In genomic region chr11:60917267-60917666, GRCh38 we compare ENCODE assay signal across 21 cellular contexts. TPM values are rescaled to one million over a fixed set of nuclear protein-coding genes. Genes with fewer than 3 reads are reported as not detected.
DNase-seq lines count a peak whose midpoint lies in the region; ATAC-seq, FAIRE-seq and TF ChIP-seq lines count a peak whose summit lies in the region.
"Had no signal": no experiment of that assay in that cellular context is flagged by ENCODE, and none has a peak within 500 bp of the region (broad histone marks: within the 10 kb centered on the region; RNA-seq: fewer than 3 reads in every experiment).

No MANE protein-coding gene starts in this region.

- peak overlapping the region; percentile 13; the same call in 1 of the 2 replicates for H2BK12ac ChIP-seq in H1 (ENCODE audit: low read depth, low read length)

- no peak overlapping the region for H3K4me3 ChIP-seq in CD4-positive, alpha-beta memory T cell (ENCODE audit: low read length in 2 of 2)
- no peak overlapping the region for H3K4me3 ChIP-seq in IMR-90 (ENCODE audit: insufficient read depth, low read depth, low read length)
- H3K4me3 ChIP-seq in H1 (ENCODE audit: extremely low read depth in 1 of 4, insufficient read depth in 2 of 4, low read depth in 3 of 4, low read length in 4 of 4): no peak overlapping the region
- H3K4me3 ChIP-seq: heart right ventricle, lower lobe of right lung, prostate gland, SK-N-MC, smooth muscle cell had no signal

- H2BK15ac ChIP-seq in IMR-90 (ENCODE audit: low read depth, low read length) (no peak overlapping the region), H1 (ENCODE audit: low read length) (no peak overlapping the region)

- H4K20me1 ChIP-seq in IMR-90 (ENCODE audit: insufficient read depth, low read length) (peaks cover 14% of the 10 kb centered on the region; the same call in 1 of the 2 replicates), H1 (replicated peaks in 1 of 2; ENCODE audit: control insufficient read depth in 1 of 2, insufficient read depth in 2 of 2, low read length in 2 of 2) (peaks cover 0 to 13% of the 10 kb centered on the region in 2 experiments)

- H2BK5ac ChIP-seq in IMR-90 (ENCODE audit: low read depth, low read length, poor library complexity, severe bottlenecking): no peak overlapping the region
- H2BK5ac ChIP-seq in H1 (ENCODE audit: low read depth, low read length): no peak overlapping the region

- no peak overlapping the region for H2AK5ac ChIP-seq in IMR-90 (ENCODE audit: low read depth, low read length)
- no peak overlapping the region for H2AK5ac ChIP-seq in H1 (ENCODE audit: low read depth, low read length)

- peaks cover 18% of the 10 kb centered on the region for H3K9me1 ChIP-seq in IMR-90 (ENCODE audit: insufficient read depth, low read length)

- H3K79me1 ChIP-seq in IMR-90 (ENCODE audit: low read depth in 1 of 2, low read length in 2 of 2) (peaks cover 23 to 58% of the 10 kb centered on the region in 2 experiments), H1 (ENCODE audit: low read depth, low read length) (no peaks in the 10 kb centered on the region; the same call in 1 of the 2 replicates)

- peaks cover 20 to 46% (median 35%) of the 10 kb centered on the region in 4 donors for H3K4me1 Mint-ChIP-seq in CD4-positive, alpha-beta memory T cell
- peaks cover 37% of the 10 kb centered on the region for H3K4me1 Mint-ChIP-seq in neural crest cell

- H3K4me2 ChIP-seq in IMR-90 (ENCODE audit: low read depth, low read length) (no peak overlapping the region), H1 (ENCODE audit: insufficient read depth in 1 of 2, low read depth in 2 of 2, low read length in 2 of 2) (no peak overlapping the region)
- H3K4me2 ChIP-seq: smooth muscle cell had no signal

- H3K9ac ChIP-seq in IMR-90 (ENCODE audit: low read depth, low read length) (no peak overlapping the region), H1 (replicated peaks in 1 of 4; ENCODE audit: extremely low read depth in 1 of 4, low read depth in 3 of 4, low read length in 3 of 4) (no peak overlapping the region)

- H2BK120ac ChIP-seq in IMR-90 (ENCODE audit: low read depth, low read length) (no peak overlapping the region), H1 (replicated peaks; ENCODE audit: low read depth, low read length) (no peak overlapping the region)

- H3K14ac ChIP-seq in IMR-90 (replicated peaks; ENCODE audit: low read depth, low read length) (no peak overlapping the region), H1 (ENCODE audit: insufficient read length) (no peak overlapping the region)

- H3K36me3 ChIP-seq in CD4-positive, alpha-beta memory T cell (ENCODE audit: insufficient read depth, low read length): peaks cover 33% of the 10 kb centered on the region
- peaks cover 23% of the 10 kb centered on the region for H3K36me3 ChIP-seq in IMR-90 (ENCODE audit: control insufficient read depth, insufficient read depth, low read length)
- H3K36me3 ChIP-seq in H1 (ENCODE audit: control insufficient read depth in 2 of 4, insufficient read depth in 4 of 4, low read length in 3 of 4): peaks cover 3 to 14% (median 9%) of the 10 kb centered on the region in 4 experiments; a peak in 5 of 8 replicates

- no peak overlapping the region for H2AK9ac ChIP-seq in IMR-90 (replicated peaks; ENCODE audit: low read depth, low read length, poor library complexity)

- H3K27me3 Mint-ChIP-seq in CD4-positive, alpha-beta memory T cell: peaks cover 0 to 2% of the 10 kb centered on the region in 2 donors
- H3K27me3 Mint-ChIP-seq in neural crest cell (ENCODE audit: low read depth): no peaks in the 10 kb centered on the region
- H3K27me3 Mint-ChIP-seq: activated CD4-positive, alpha-beta T cell treated with anti-CD3 and anti-CD28 coated beads for 36 hours had no signal

- no peak for FAIRE-seq in H1 (lab: Jason Lieb, UNC)

- H3K27me3 ChIP-seq in CD4-positive, alpha-beta memory T cell (ENCODE audit: insufficient read depth, low read length): no peaks in the 10 kb centered on the region
- no peaks in the 10 kb centered on the region for H3K27me3 ChIP-seq in IMR-90 (ENCODE audit: control insufficient read depth, insufficient read depth, low read length)
- no peaks in the 10 kb centered on the region; a peak in 1 of 7 replicates for H3K27me3 ChIP-seq in H1 (replicated peaks in 1 of 4; ENCODE audit: control insufficient read depth in 3 of 4, extremely low read depth in 1 of 4, insufficient read depth in 3 of 4, low read length in 3 of 4)
- H3K27me3 ChIP-seq: heart right ventricle had no signal

- H2AFZ ChIP-seq in IMR-90 (replicated peaks; ENCODE audit: low read length, poor library complexity): no peak overlapping the region
- no peak overlapping the region for H2AFZ ChIP-seq in H1 (ENCODE audit: low read length)

- BruUV-seq in IMR-90 (replicated peaks; lab: Mats Ljungman, UMichigan): no TSS peak

- H3K23ac ChIP-seq in IMR-90 (ENCODE audit: low read depth, low read length) (peak overlapping the region; percentile 38; the same call in 1 of the 2 replicates), H1 (ENCODE audit: insufficient read length) (no peak overlapping the region)

- H4K91ac ChIP-seq in IMR-90 (ENCODE audit: insufficient read depth, low read depth, low read length): no peak overlapping the region
- no peak overlapping the region for H4K91ac ChIP-seq in H1 (replicated peaks; ENCODE audit: insufficient read length, low read length)

- H4K8ac ChIP-seq in IMR-90 (ENCODE audit: low read depth in 2 of 2, low read length in 2 of 2) (no peak overlapping the region), H1 (ENCODE audit: extremely low read depth, insufficient read depth, low read length) (no peak overlapping the region)

- POLR2A ChIA-PET in CD4-positive, alpha-beta memory T cell (lab: Charles Lee; ENCODE audit: partially characterized antibody): interaction anchor here (0.6 to 3.1 kb wide), 2 partner anchors 119 to 212 kb away, joined by 3 to 12 read pairs; no protein-coding TSS in a partner anchor
- POLR2A ChIA-PET in IMR-90 (lab: Charles Lee; ENCODE audit: unreplicated experiment) (no interaction called here), H1 (lab: Charles Lee; ENCODE audit: partially characterized antibody) (interaction anchor here (4.2 kb wide), 1 partner anchor 12 kb away, joined by 28 read pairs; the partner anchor contains the start of gene PRPF19)

- TF ChIP-seq CTCF in IMR-90 (conservative IDR thresholded peaks at IDR 0.05; ENCODE audit: low read depth, low read length) (no peak), H1 (IDR thresholded peaks at IDR 0.05; ENCODE audit: control extremely low read depth in 1 of 3, insufficient read depth in 1 of 3, low read depth in 1 of 3, low read length in 3 of 3) (no peak), neural crest cell (conservative IDR thresholded peaks at IDR 0.05) (no peak)

- peaks cover 34% of the 10 kb centered on the region for H3K4me1 ChIP-seq in CD4-positive, alpha-beta memory T cell (ENCODE audit: insufficient read depth, low read length)
- H3K4me1 ChIP-seq in IMR-90 (ENCODE audit: control insufficient read depth, insufficient read depth, low read length): peaks cover 7% of the 10 kb centered on the region
- peaks cover 10 to 27% (median 18%) of the 10 kb centered on the region in 4 experiments for H3K4me1 ChIP-seq in H1 (replicated peaks in 1 of 4; ENCODE audit: control insufficient read depth in 3 of 4, insufficient read depth in 4 of 4, low read length in 3 of 4)

- H3K27ac Mint-ChIP-seq in CD4-positive, alpha-beta memory T cell: peak overlapping the region in 5 of 7 donors; percentile 14 to 82 (median 43)
- no peak overlapping the region for H3K27ac Mint-ChIP-seq in neural crest cell (ENCODE audit: unreplicated experiment)
- H3K27ac Mint-ChIP-seq: activated CD4-positive, alpha-beta T cell treated with anti-CD3 and anti-CD28 coated beads for 36 hours had no signal

- H3K4me3 Mint-ChIP-seq in CD4-positive, alpha-beta memory T cell: peak overlapping the region in 3 of 8 donors; percentile 5 to 55 (median 55)
- H3K4me3 Mint-ChIP-seq in neural crest cell: peak overlapping the region; percentile 47
- H3K4me3 Mint-ChIP-seq: activated CD4-positive, alpha-beta T cell treated with anti-CD3 and anti-CD28 coated beads for 36 hours had no signal

- H3K23me2 ChIP-seq in H1 (ENCODE audit: low read depth, low read length): peaks cover 8% of the 10 kb centered on the region

- TF ChIP-seq EP300 in H1 (IDR thresholded peaks at IDR 0.05; ENCODE audit: borderline replicate concordance in 1 of 2, low read depth in 2 of 2, low read length in 2 of 2): no peak

- H3K18ac ChIP-seq in IMR-90 (ENCODE audit: low read depth, low read length) (no peak overlapping the region), H1 (ENCODE audit: extremely low read depth, low read length) (no peak overlapping the region)

- no peaks in the 10 kb centered on the region for H3K9me3 ChIP-seq in CD4-positive, alpha-beta memory T cell (ENCODE audit: control insufficient read depth in 1 of 2, low read length in 2 of 2)
- no peaks in the 10 kb centered on the region for H3K9me3 ChIP-seq in IMR-90 (ENCODE audit: control insufficient read depth, insufficient read depth, low read length)
- no peaks in the 10 kb centered on the region for H3K9me3 ChIP-seq in H1 (ENCODE audit: insufficient read depth in 2 of 2, low read depth in 1 of 2, low read length in 1 of 2)
- H3K9me3 ChIP-seq: heart right ventricle, lower lobe of right lung, prostate gland had no signal

- in situ Hi-C loops in IMR-90 (cut with MboI; ENCODE audit: low sequenced_read_pairs): loop anchor here (25.0 kb wide), 1 partner anchor 1330 kb away; no protein-coding TSS in a partner anchor

- H3K79me2 ChIP-seq in H1 (ENCODE audit: control insufficient read depth in 1 of 2, insufficient read depth in 2 of 2, low read length in 2 of 2): peaks cover 5 to 24% of the 10 kb centered on the region in 2 experiments

- CTCF ChIA-PET in CD4-positive, alpha-beta memory T cell (lab: Charles Lee; ENCODE audit: partially characterized antibody): interaction anchor here (1.1 to 1.4 kb wide), 2 partner anchors 12 to 211 kb away, joined by 3 read pairs; no protein-coding TSS in a partner anchor
- CTCF ChIA-PET in IMR-90 (lab: Yijun Ruan, JAX) (no interaction called here), H1 (lab: Charles Lee; ENCODE audit: partially characterized antibody) (interaction anchor here (1.2 kb wide), 2 partner anchors 12 to 28 kb away, joined by 3 to 4 read pairs; no protein-coding TSS in a partner anchor)

- H2BK20ac ChIP-seq in IMR-90 (ENCODE audit: low read depth, low read length) (no peak overlapping the region), H1 (ENCODE audit: low read length) (no peak overlapping the region)

- no peaks in the 10 kb centered on the region for H3K9me3 Mint-ChIP-seq in CD4-positive, alpha-beta memory T cell
- H3K9me3 Mint-ChIP-seq in neural crest cell: no peaks in the 10 kb centered on the region

- no CpG with 5 or more reads among the region's 1 CpG for WGBS in IMR-90 (ENCODE audit: extremely low coverage in 2 of 2, insufficient read length in 1 of 2), 2 experiments
- WGBS in H1 (ENCODE audit: extremely low coverage in 1 of 2, insufficient coverage in 1 of 2, insufficient read length in 1 of 2, insufficient replicate concordance in 2 of 2, low coverage in 1 of 2, low lambda C conversion rate in 2 of 2, missing lambda C conversion rate in 1 of 2), 2 experiments: 100% methylated on average over 1 of the region's 1 CpG; no CpG with 5 or more reads in 1 of the 2 experiments

- intact Hi-C loops in CD4-positive, alpha-beta memory T cell (cut with micrococcal nuclease): no loop called here
- intact Hi-C loops in IMR-90 (cut with micrococcal nuclease): no loop called here

- TF ChIP-seq POLR2A in IMR-90 (IDR thresholded peaks at IDR 0.05; ENCODE audit: low read depth, low read length) (no peak), H1 (IDR thresholded peaks at IDR 0.05; ENCODE audit: control extremely low read depth in 1 of 2, low read depth in 2 of 2, low read length in 2 of 2) (no peak)

- ATAC-seq in IMR-90 (ENCODE audit: low read depth): no peak
- ATAC-seq: activated CD4-positive, alpha-beta T cell treated with anti-CD3 and anti-CD28 coated beads for 36 hours; heart right ventricle; lower lobe of right lung; Panc1 had no signal

- H3K4ac ChIP-seq in IMR-90 (ENCODE audit: low read depth, low read length) (no peak overlapping the region), H1 (replicated peaks; ENCODE audit: insufficient read length, low read depth, low read length) (no peak overlapping the region)

- peaks cover 37 to 56% of the 10 kb centered on the region in 2 donors for H3K36me3 Mint-ChIP-seq in CD4-positive, alpha-beta memory T cell
- peaks cover 13% of the 10 kb centered on the region for H3K36me3 Mint-ChIP-seq in neural crest cell (ENCODE audit: low read depth)

- no peak overlapping the region for H3K27ac ChIP-seq in CD4-positive, alpha-beta memory T cell (ENCODE audit: low read depth, low read length)
- H3K27ac ChIP-seq in IMR-90 (ENCODE audit: insufficient read depth, low read length): no peak overlapping the region
- H3K27ac ChIP-seq in H1 (ENCODE audit: low read depth, low read length): no peak overlapping the region
- H3K27ac ChIP-seq: heart right ventricle, lower lobe of right lung, prostate gland, SK-N-MC had no signal

- no peak overlapping the region for H3K56ac ChIP-seq in IMR-90 (ENCODE audit: extremely low read depth, insufficient read depth, low read length)
- no peak overlapping the region for H3K56ac ChIP-seq in H1 (replicated peaks; ENCODE audit: insufficient read length, low read depth, low read length)

- TF ChIP-seq RAD21 in IMR-90 (IDR thresholded peaks at IDR 0.05; ENCODE audit: low read length) (no peak), H1 (IDR thresholded peaks at IDR 0.05 in 1 of 2, conservative IDR thresholded peaks at IDR 0.05 in 1 of 2; ENCODE audit: low read depth in 2 of 2, low read length in 2 of 2) (no peak)

- dilution Hi-C loops in IMR-90 (cut with HindIII; ENCODE audit: low sequenced_read_pairs, unreplicated experiment): no loop called here

- no peak for DNase-seq in CD4-positive, alpha-beta memory T cell
- DNase-seq in IMR-90 (no peak), H1 (ENCODE audit: low read depth in 1 of 2, low spot score in 2 of 2) (no peak), neural crest cell (ENCODE audit: low read depth, low spot score) (no peak), kidney glomerular epithelial cell (lab: John Stamatoyannopoulos, UW) (no peak), NCI-H526 (lab: John Stamatoyannopoulos, UW) (no peak), NCI-H2107 (lab: John Stamatoyannopoulos, UW) (no peak)
- DNase-seq: activated CD4-positive, alpha-beta T cell treated with anti-CD3 and anti-CD28 coated beads for 36 hours; DMS153; heart right ventricle; lower lobe of right lung; NCI-H1105 treated with DMSO at 0.1 percent for 48 hours; NCI-H774; stimulated activated CD4-positive, alpha-beta T cell treated with anti-CD3 and anti-CD28 coated beads, Interleukin-4, amount 100 ng/mL, for 24 hours had no signal

- no peak overlapping the region for H4K5ac ChIP-seq in IMR-90 (ENCODE audit: low read depth, low read length)
- no peak overlapping the region for H4K5ac ChIP-seq in H1 (ENCODE audit: insufficient read length, low read depth, low read length)

RNA-seq across cellular contexts. Expression of gene TMEM109, which starts 3.3 kb away (rescaled TPM):
- total RNA-seq in CD4-positive, alpha-beta memory T cell: 10 to 100 TPM; 66.9 to 68.0 TPM
- 100 to 1,000 TPM; 195 to 333 TPM for polyA plus RNA-seq in CD4-positive, alpha-beta memory T cell
- 15.1 and 17.2 TPM in 2 replicates for total RNA-seq in IMR-90 (2012; rRNA removed)
- 69.7 and 73.6 TPM in 2 replicates for polyA plus RNA-seq in IMR-90 (2012; rRNA removed)
- 56.6 and 60.6 TPM in 2 replicates for polyA plus RNA-seq in IMR-90 (2012; cell fraction: cytosol; rRNA removed)
- 8.8 and 14.0 TPM in 2 replicates for polyA plus RNA-seq in IMR-90 (2012; cell fraction: nucleus; rRNA removed; ENCODE audit: low replicate concordance)
- 30.3 and 30.7 TPM in 2 replicates for total RNA-seq in H1 (2021; fragmentation: NEBNext Ultra II Directional; extraction: Animal tissue kit (Norgen Biotek cat#: 25700))
- polyA plus RNA-seq in H1 (2011; rRNA removed): 27.3 and 29.9 TPM in 2 replicates
- polyA plus RNA-seq in H1 (2011; cell fraction: cytosol; rRNA removed): 18.1 TPM
- polyA plus RNA-seq in H1 (2011; cell fraction: nucleus; rRNA removed): 20.8 TPM
- 18.4 to 34.3 TPM (median 29.4 TPM) in 4 replicates for polyA plus RNA-seq in H1 (2012, experiment 1 of 2)
- 41.0 TPM for polyA plus RNA-seq in H1 (2012, experiment 2 of 2)
- 58.8 TPM for polyA plus RNA-seq in H1 (2013, experiment 1 of 2)
- 66.2 TPM for polyA plus RNA-seq in H1 (2013, experiment 2 of 2)
- polyA minus RNA-seq in H1 (2011; rRNA and poly(A)+ RNA removed): 12.3 and 12.4 TPM in 2 replicates
- polyA minus RNA-seq in H1 (2011; cell fraction: cytosol; rRNA and poly(A)+ RNA removed): 6.8 TPM
- 6.0 TPM for polyA minus RNA-seq in H1 (2011; cell fraction: nucleus; rRNA and poly(A)+ RNA removed)
- 64.4 and 65.6 TPM in 2 replicates for total RNA-seq in neural crest cell

RNA-seq across cellular contexts. Expression of gene TMEM132A, which starts 7.0 kb away (rescaled TPM):
- under 1 TPM; 0.78 to 0.93 TPM for total RNA-seq in CD4-positive, alpha-beta memory T cell
- not detected for polyA plus RNA-seq in CD4-positive, alpha-beta memory T cell
- total RNA-seq in IMR-90 (2012; rRNA removed): 7.7 and 8.3 TPM in 2 replicates
- 64.2 and 74.8 TPM in 2 replicates for polyA plus RNA-seq in IMR-90 (2012; rRNA removed)
- polyA plus RNA-seq in IMR-90 (2012; cell fraction: cytosol; rRNA removed): 87.8 and 103 TPM in 2 replicates
- polyA plus RNA-seq in IMR-90 (2012; cell fraction: nucleus; rRNA removed; ENCODE audit: low replicate concordance): 240 and 518 TPM in 2 replicates
- total RNA-seq in H1 (2021; fragmentation: NEBNext Ultra II Directional; extraction: Animal tissue kit (Norgen Biotek cat#: 25700)): 97.9 and 98.2 TPM in 2 replicates
- 46.6 and 69.0 TPM in 2 replicates for polyA plus RNA-seq in H1 (2011; rRNA removed)
- polyA plus RNA-seq in H1 (2011; cell fraction: cytosol; rRNA removed): 65.5 TPM
- 453 TPM for polyA plus RNA-seq in H1 (2011; cell fraction: nucleus; rRNA removed)
- polyA plus RNA-seq in H1 (2012, experiment 1 of 2): 77.1 to 107 TPM (median 96.0 TPM) in 4 replicates
- 39.7 TPM for polyA plus RNA-seq in H1 (2012, experiment 2 of 2)
- 99.5 TPM for polyA plus RNA-seq in H1 (2013, experiment 1 of 2)
- polyA plus RNA-seq in H1 (2013, experiment 2 of 2): 89.8 TPM
- polyA minus RNA-seq in H1 (2011; rRNA and poly(A)+ RNA removed): 26.2 and 27.0 TPM in 2 replicates
- polyA minus RNA-seq in H1 (2011; cell fraction: cytosol; rRNA and poly(A)+ RNA removed): 53.9 TPM
- 103 TPM for polyA minus RNA-seq in H1 (2011; cell fraction: nucleus; rRNA and poly(A)+ RNA removed)
- 195 and 216 TPM in 2 replicates for total RNA-seq in neural crest cell

RNA-seq across cellular contexts. Expression of gene PRPF19, which starts 10.9 kb away (rescaled TPM):
- 10 to 100 TPM; 97.4 to 99.2 TPM for total RNA-seq in CD4-positive, alpha-beta memory T cell
- 10 to 100 TPM; 10.8 to 17.1 TPM for polyA plus RNA-seq in CD4-positive, alpha-beta memory T cell
- total RNA-seq in IMR-90 (2012; rRNA removed) (29.7 and 29.8 TPM in 2 replicates), neural crest cell (183 and 189 TPM in 2 replicates)
- polyA plus RNA-seq in IMR-90 (2012; rRNA removed) (48.5 and 50.4 TPM in 2 replicates), H1 (2011; rRNA removed) (107 and 176 TPM in 2 replicates)
- polyA plus RNA-seq in IMR-90 (2012; cell fraction: cytosol; rRNA removed): 50.5 and 59.1 TPM in 2 replicates
- 28.4 and 43.7 TPM in 2 replicates for polyA plus RNA-seq in IMR-90 (2012; cell fraction: nucleus; rRNA removed; ENCODE audit: low replicate concordance)
- 140 and 141 TPM in 2 replicates for total RNA-seq in H1 (2021; fragmentation: NEBNext Ultra II Directional; extraction: Animal tissue kit (Norgen Biotek cat#: 25700))
- 94.9 TPM for polyA plus RNA-seq in H1 (2011; cell fraction: cytosol; rRNA removed)
- 102 TPM for polyA plus RNA-seq in H1 (2011; cell fraction: nucleus; rRNA removed)
- 108 to 174 TPM (median 157 TPM) in 4 replicates for polyA plus RNA-seq in H1 (2012, experiment 1 of 2)
- 112 TPM for polyA plus RNA-seq in H1 (2012, experiment 2 of 2)
- 81.8 TPM for polyA plus RNA-seq in H1 (2013, experiment 1 of 2)
- 81.3 TPM for polyA plus RNA-seq in H1 (2013, experiment 2 of 2)
- polyA minus RNA-seq in H1 (2011; rRNA and poly(A)+ RNA removed): 50.2 and 71.6 TPM in 2 replicates
- 50.9 TPM for polyA minus RNA-seq in H1 (2011; cell fraction: cytosol; rRNA and poly(A)+ RNA removed)
- 63.9 TPM for polyA minus RNA-seq in H1 (2011; cell fraction: nucleus; rRNA and poly(A)+ RNA removed)

RNA-seq across cellular contexts. Expression of gene SLC15A3, which starts 34.7 kb away (rescaled TPM):
- total RNA-seq in CD4-positive, alpha-beta memory T cell: 1 to 10 TPM; 4.6 to 5.4 TPM
- under 1 TPM in 1 of 2 donors, not detected in 1; 0.29 TPM for polyA plus RNA-seq in CD4-positive, alpha-beta memory T cell
- total RNA-seq in IMR-90 (2012; rRNA removed) (1.9 and 3.2 TPM in 2 replicates), neural crest cell (7.4 and 10.4 TPM in 2 replicates)
- polyA plus RNA-seq in IMR-90 (2012; rRNA removed) (4.4 and 5.2 TPM in 2 replicates), H1 (2011; rRNA removed) (31.0 and 36.4 TPM in 2 replicates)
- 2.9 and 8.9 TPM in 2 replicates for polyA plus RNA-seq in IMR-90 (2012; cell fraction: cytosol; rRNA removed)
- polyA plus RNA-seq in IMR-90 (2012; cell fraction: nucleus; rRNA removed; ENCODE audit: low replicate concordance): 4.4 and 7.8 TPM in 2 replicates
- total RNA-seq in H1 (2021; fragmentation: NEBNext Ultra II Directional; extraction: Animal tissue kit (Norgen Biotek cat#: 25700)): 25.8 and 33.7 TPM in 2 replicates
- polyA plus RNA-seq in H1 (2011; cell fraction: cytosol; rRNA removed): 21.3 TPM
- 34.6 TPM for polyA plus RNA-seq in H1 (2011; cell fraction: nucleus; rRNA removed)
- 23.0 to 39.6 TPM (median 34.9 TPM) in 4 replicates for polyA plus RNA-seq in H1 (2012, experiment 1 of 2)
- 42.7 TPM for polyA plus RNA-seq in H1 (2012, experiment 2 of 2)
- polyA plus RNA-seq in H1 (2013, experiment 1 of 2): 52.8 TPM
- polyA plus RNA-seq in H1 (2013, experiment 2 of 2): 59.9 TPM
- polyA minus RNA-seq in H1 (2011; rRNA and poly(A)+ RNA removed): 32.4 and 38.1 TPM in 2 replicates
- polyA minus RNA-seq in H1 (2011; cell fraction: cytosol; rRNA and poly(A)+ RNA removed): 23.1 TPM
- polyA minus RNA-seq in H1 (2011; cell fraction: nucleus; rRNA and poly(A)+ RNA removed): 32.3 TPM

RNA-seq across cellular contexts. Expression of gene ZP1, which starts 49.9 kb away (rescaled TPM):
- total RNA-seq in CD4-positive, alpha-beta memory T cell: under 1 TPM; 0.33 to 0.41 TPM
- polyA plus RNA-seq in CD4-positive, alpha-beta memory T cell: under 1 TPM in 1 of 2 donors, not detected in 1; 0.50 TPM
- total RNA-seq in IMR-90 (2012; rRNA removed): 0.18 and 0.28 TPM in 2 replicates
- 1.2 and 1.6 TPM in 2 replicates for polyA plus RNA-seq in IMR-90 (2012; rRNA removed)
- polyA plus RNA-seq in IMR-90 (2012; cell fraction: cytosol; rRNA removed): 1.5 and 3.3 TPM in 2 replicates
- 7.4 and 25.0 TPM in 2 replicates for polyA plus RNA-seq in IMR-90 (2012; cell fraction: nucleus; rRNA removed; ENCODE audit: low replicate concordance)
- total RNA-seq in H1 (2021; fragmentation: NEBNext Ultra II Directional; extraction: Animal tissue kit (Norgen Biotek cat#: 25700)): not detected in 2 replicates
- 0.16 TPM in 1 of 2 replicates, not detected in the other for polyA plus RNA-seq in H1 (2011; rRNA removed)
- not detected for polyA plus RNA-seq in H1 (2011; cell fraction: cytosol; rRNA removed)
- not detected for polyA plus RNA-seq in H1 (2011; cell fraction: nucleus; rRNA removed)
- not detected in 4 replicates for polyA plus RNA-seq in H1 (2012, experiment 1 of 2)
- polyA plus RNA-seq in H1 (2012, experiment 2 of 2): not detected
- polyA plus RNA-seq in H1 (2013, experiment 1 of 2): not detected
- polyA plus RNA-seq in H1 (2013, experiment 2 of 2): not detected
- polyA minus RNA-seq in H1 (2011; rRNA and poly(A)+ RNA removed): not detected in 2 replicates
- polyA minus RNA-seq in H1 (2011; cell fraction: cytosol; rRNA and poly(A)+ RNA removed): not detected
- not detected for polyA minus RNA-seq in H1 (2011; cell fraction: nucleus; rRNA and poly(A)+ RNA removed)
- not detected in 2 replicates for total RNA-seq in neural crest cell
- total RNA-seq: activated CD4-positive, alpha-beta T cell treated with anti-CD3 and anti-CD28 coated beads for 36 hours; cardiac septum; HT-29; lower lobe of right lung; myocyte had no signal

Comparison
In these comparisons a context has a peak if more than half of its experiments do, and no peak if none do; other contexts are left out.
1. RNA of gene TMEM132A, which starts 7.0 kb away (total RNA-seq): 195 to 216 TPM in neural crest cell and 97.9 to 98.2 TPM in H1; 7.7 to 8.3 TPM in IMR-90 and 0.78 to 0.93 TPM in CD4-positive, alpha-beta memory T cell; every median in the first group is over 10 times any median in the second.